Comparison of ENCODE assay signal across 16 cellular contexts in genomic region chr17:48103379-48103715, GRCh38. TPM values are rescaled to one million over a fixed set of nuclear protein-coding genes. Genes with fewer than 3 reads are reported as not detected.
DNase-seq lines count a peak whose midpoint lies in the region; ATAC-seq and TF ChIP-seq lines count a peak whose summit lies in the region.
"Had no signal": no experiment of that assay in that cellular context is flagged by ENCODE, and none has a peak within 500 bp of the region (broad histone marks: within the 10 kb centered on the region; RNA-seq: fewer than 3 reads in every experiment).

No MANE protein-coding gene starts in this region.

- H3K27ac Mint-ChIP-seq in activated CD8-positive, alpha-beta T cell treated with anti-CD3 and anti-CD28 coated beads for 36 hours, result peak overlapping the region; percentile 49

- ATAC-seq in activated CD8-positive, alpha-beta T cell treated with anti-CD3 and anti-CD28 coated beads for 36 hours, result no peak
- no peak for ATAC-seq in HG03469 (IDR thresholded peaks at IDR 0.05; ENCODE audit: unreplicated experiment)
- ATAC-seq in GM21529 (IDR thresholded peaks at IDR 0.05; ENCODE audit: unreplicated experiment), result no peak
- no peak for ATAC-seq in GM19023 (IDR thresholded peaks at IDR 0.05; ENCODE audit: unreplicated experiment)
- ATAC-seq: HCT116, heart left ventricle had no signal

- peak overlapping the region in 5 of 11 experiments; percentile 13 to 78 (median 49); a peak in 6 of 22 replicates for H3K27ac ChIP-seq in BLaER1 treated with 17β-estradiol and CSF1 and Interleukin-3, amounts not matched to agents 10 nM and 100 nM
- H3K27ac ChIP-seq in thyroid gland, result no peak overlapping the region
- H3K27ac ChIP-seq: cardiac muscle cell, esophagus muscularis mucosa, transverse colon, VCaP had no signal

- H3K36me3 ChIP-seq in BLaER1 treated with 17β-estradiol and CSF1 and Interleukin-3, amounts not matched to agents 10 nM and 100 nM, result peaks cover 0 to 2% (median 0%) of the 10 kb centered on the region in 11 experiments; a peak in 3 of 22 replicates
- no peaks in the 10 kb centered on the region for H3K36me3 ChIP-seq in thyroid gland
- H3K36me3 ChIP-seq: cardiac muscle cell, esophagus muscularis mucosa, heart left ventricle, transverse colon had no signal

- peaks cover 37% of the 10 kb centered on the region for H3K4me1 Mint-ChIP-seq in activated CD8-positive, alpha-beta T cell treated with anti-CD3 and anti-CD28 coated beads for 36 hours (ENCODE audit: low read depth)

- no peak overlapping the region for H3K9ac ChIP-seq in BLaER1 treated with 17β-estradiol and CSF1 and Interleukin-3, amounts not matched to agents 10 nM and 100 nM

- H3K4me3 ChIP-seq in BLaER1 treated with 17β-estradiol and CSF1 and Interleukin-3, amounts not matched to agents 10 nM and 100 nM, result peak overlapping the region in 3 of 10 experiments; percentile 15 to 43 (median 22); a peak in 4 of 20 replicates
- H3K4me3 ChIP-seq in thyroid gland (replicated peaks in 1 of 3), result no peak overlapping the region
- H3K4me3 ChIP-seq: cardiac muscle cell, esophagus muscularis mucosa, heart left ventricle, transverse colon had no signal

- intact Hi-C loops in activated CD8-positive, alpha-beta T cell treated with anti-CD3 and anti-CD28 coated beads for 36 hours (cut with micrococcal nuclease), result no loop called here
- intact Hi-C loops in thyroid gland (cut with DNase I), result no loop called here

- no peaks in the 10 kb centered on the region for H3K27me3 Mint-ChIP-seq in activated CD8-positive, alpha-beta T cell treated with anti-CD3 and anti-CD28 coated beads for 36 hours
- H3K27me3 Mint-ChIP-seq: naive B cell had no signal

- no peaks in the 10 kb centered on the region for H3K27me3 ChIP-seq in BLaER1 treated with 17β-estradiol and CSF1 and Interleukin-3, amounts not matched to agents 10 nM and 100 nM
- H3K27me3 ChIP-seq in thyroid gland, result no peaks in the 10 kb centered on the region
- H3K27me3 ChIP-seq: cardiac muscle cell, esophagus muscularis mucosa, heart left ventricle, transverse colon had no signal

- DNase-seq in GDM1 (lab: John Stamatoyannopoulos, UW), result peak; percentile 87
- no peak for DNase-seq in activated CD8-positive, alpha-beta T cell treated with anti-CD3 and anti-CD28 coated beads for 36 hours
- peak; percentile 46 for DNase-seq in medulla oblongata (ENCODE audit: extremely low spot score)
- no peak for DNase-seq in thyroid gland
- DNase-seq: NCI-H1417 treated with DMSO at 0.1 percent for 48 hours, transverse colon had no signal

- POLR2A ChIA-PET in activated CD8-positive, alpha-beta T cell treated with anti-CD3 and anti-CD28 coated beads for 36 hours (lab: Charles Lee), result no interaction called here

- peaks cover 3 to 26% (median 24%) of the 10 kb centered on the region in 11 experiments; a peak in 20 of 22 replicates for H4K20me1 ChIP-seq in BLaER1 treated with 17β-estradiol and CSF1 and Interleukin-3, amounts not matched to agents 10 nM and 100 nM

- H3K4me2 ChIP-seq in BLaER1 treated with 17β-estradiol and CSF1 and Interleukin-3, amounts not matched to agents 10 nM and 100 nM, result peak overlapping the region; percentile 39 to 95 (median 91); a peak in 20 of 22 replicates

- CTCF ChIA-PET in activated CD8-positive, alpha-beta T cell treated with anti-CD3 and anti-CD28 coated beads for 36 hours (lab: Charles Lee), result interaction anchor here (0.7 to 2.2 kb wide), 2 partner anchors 24 to 157 kb away, joined by 3 to 6 read pairs; no protein-coding TSS in a partner anchor

- H3K9me3 Mint-ChIP-seq in activated CD8-positive, alpha-beta T cell treated with anti-CD3 and anti-CD28 coated beads for 36 hours, result peaks cover 6% of the 10 kb centered on the region

- H3K9me3 ChIP-seq in BLaER1 treated with 17β-estradiol and CSF1 and Interleukin-3, amounts not matched to agents 10 nM and 100 nM (replicated peaks in 1 of 11), result peaks cover 3 to 22% (median 10%) of the 10 kb centered on the region in 11 experiments; a peak in 16 of 22 replicates
- H3K9me3 ChIP-seq in thyroid gland, result no peaks in the 10 kb centered on the region
- H3K9me3 ChIP-seq: transverse colon had no signal

- TF ChIP-seq POLR2A in thyroid gland (IDR thresholded peaks at IDR 0.05), result no peak

- TF ChIP-seq CTCF in activated CD8-positive, alpha-beta T cell treated with anti-CD3 and anti-CD28 coated beads for 36 hours (IDR thresholded peaks at IDR 0.05), result no peak
- TF ChIP-seq CTCF in thyroid gland (IDR thresholded peaks at IDR 0.05), result no peak

- WGBS in thyroid gland, 2 donors, result 78 to 84% methylated on average over 9 of the region's 9 CpGs

- peaks cover 8% of the 10 kb centered on the region for H3K36me3 Mint-ChIP-seq in activated CD8-positive, alpha-beta T cell treated with anti-CD3 and anti-CD28 coated beads for 36 hours (ENCODE audit: low read depth)
- H3K36me3 Mint-ChIP-seq: naive B cell had no signal

- H3K4me3 Mint-ChIP-seq in activated CD8-positive, alpha-beta T cell treated with anti-CD3 and anti-CD28 coated beads for 36 hours, result peak overlapping the region; percentile 98

- H3K4me1 ChIP-seq in BLaER1 treated with 17β-estradiol and CSF1 and Interleukin-3, amounts not matched to agents 10 nM and 100 nM, result peaks cover 46 to 71% (median 58%) of the 10 kb centered on the region in 10 experiments
- peaks cover 5 to 11% of the 10 kb centered on the region in 2 donors for H3K4me1 ChIP-seq in thyroid gland

RNA-seq across cellular contexts. Expression of gene CBX1, which starts 2.1 kb away (rescaled TPM):
- 10 to 100 TPM; 52.3 to 53.0 TPM for total RNA-seq in activated CD8-positive, alpha-beta T cell treated with anti-CD3 and anti-CD28 coated beads for 36 hours
- 10 to 100 TPM; 33.0 to 49.1 (median 38.2) TPM for total RNA-seq in thyroid gland

RNA-seq across cellular contexts. Expression of gene SNX11, which starts 4.2 kb away (rescaled TPM):
- total RNA-seq in activated CD8-positive, alpha-beta T cell treated with anti-CD3 and anti-CD28 coated beads for 36 hours, result 10 to 100 TPM; 27.2 to 29.5 TPM
- total RNA-seq in thyroid gland, result 10 to 100 TPM; 20.3 to 23.4 (median 22.0) TPM

RNA-seq across cellular contexts. Expression of gene NFE2L1, which starts 55.2 kb away (rescaled TPM):
- 10 to 100 TPM; 88.3 to 90.3 TPM for total RNA-seq in activated CD8-positive, alpha-beta T cell treated with anti-CD3 and anti-CD28 coated beads for 36 hours
- total RNA-seq in thyroid gland, result 100 to 1,000 TPM; 123 to 168 (median 131) TPM

Comparison
In these comparisons a context has a peak if more than half of its experiments do, and no peak if none do; other contexts are left out.
1. DNase-seq: peak in GDM1 (single experiment) and medulla oblongata (single experiment); none in activated CD8-positive, alpha-beta T cell treated with anti-CD3 and anti-CD28 coated beads for 36 hours (single experiment) and thyroid gland (0 of 2).